In the genomic region with DNA sequence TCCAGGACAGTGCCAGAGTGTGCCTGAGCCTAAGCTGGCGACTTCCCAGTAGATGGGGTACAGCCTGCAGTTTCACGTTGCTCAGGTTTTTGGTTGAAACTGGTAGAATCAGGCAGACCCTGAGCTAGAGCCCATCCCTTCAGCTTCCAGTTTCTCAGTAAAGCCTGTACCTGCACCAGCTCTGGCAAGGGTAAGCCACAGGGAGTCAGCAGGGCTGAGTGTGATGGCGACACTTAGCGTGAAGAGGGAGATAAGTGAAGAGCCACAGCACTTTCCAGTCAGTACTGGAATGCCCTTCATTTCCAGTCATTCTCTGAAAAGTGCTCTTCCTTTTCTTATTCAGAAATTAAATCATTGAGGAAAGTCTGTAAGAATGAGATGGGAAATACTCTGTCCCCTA, we compare ENCODE assay signal across 18 cellular contexts. TPM values are rescaled to one million over a fixed set of nuclear protein-coding genes. Genes with fewer than 3 reads are reported as not detected.
DNase-seq lines count a peak whose midpoint lies in the region; ATAC-seq and TF ChIP-seq lines count a peak whose summit lies in the region.
"Had no signal": no experiment of that assay in that cellular context is flagged by ENCODE, and none has a peak within 500 bp of the region (broad histone marks: within the 10 kb centered on the region; RNA-seq: fewer than 3 reads in every experiment).

No MANE protein-coding gene starts in this region.

- H3K4me3 ChIP-seq in MG63: no peak overlapping the region
- H3K4me3 ChIP-seq: dorsolateral prefrontal cortex, esophagus muscularis mucosa, GM23338, skin epidermis had no signal

- no peaks in the 10 kb centered on the region for H3K9me3 Mint-ChIP-seq in activated CD4-positive, alpha-beta T cell treated with anti-CD3 and anti-CD28 coated beads, Interleukin-2, amount 10 ng/mL, durations not matched to agents 24 days and 14 days
- no peaks in the 10 kb centered on the region for H3K9me3 Mint-ChIP-seq in endothelial cell (ENCODE audit: unreplicated experiment)
- H3K9me3 Mint-ChIP-seq in naive thymus-derived CD8-positive, alpha-beta T cell: no peaks in the 10 kb centered on the region
- H3K9me3 Mint-ChIP-seq: GM23338 had no signal

- peaks cover 46% of the 10 kb centered on the region for H3K36me3 Mint-ChIP-seq in activated CD4-positive, alpha-beta T cell treated with anti-CD3 and anti-CD28 coated beads, Interleukin-2, amount 10 ng/mL, durations not matched to agents 24 days and 14 days (ENCODE audit: low read depth)
- peaks cover 34% of the 10 kb centered on the region for H3K36me3 Mint-ChIP-seq in endothelial cell (ENCODE audit: low read depth, unreplicated experiment)
- H3K36me3 Mint-ChIP-seq in naive thymus-derived CD8-positive, alpha-beta T cell: peaks cover 0 to 19% (median 12%) of the 10 kb centered on the region in 3 donors

- peak overlapping the region; percentile 61 for H3K4me3 Mint-ChIP-seq in activated CD4-positive, alpha-beta T cell treated with anti-CD3 and anti-CD28 coated beads, Interleukin-2, amount 10 ng/mL, durations not matched to agents 24 days and 14 days
- no peak overlapping the region for H3K4me3 Mint-ChIP-seq in endothelial cell (ENCODE audit: unreplicated experiment)
- H3K4me3 Mint-ChIP-seq in naive thymus-derived CD8-positive, alpha-beta T cell: peak overlapping the region in 8 of 10 donors; percentile 26 to 73 (median 50)
- H3K4me3 Mint-ChIP-seq: GM23338 had no signal

- H3K4me1 Mint-ChIP-seq in activated CD4-positive, alpha-beta T cell treated with anti-CD3 and anti-CD28 coated beads, Interleukin-2, amount 10 ng/mL, durations not matched to agents 24 days and 14 days: peaks cover 70% of the 10 kb centered on the region
- peaks cover 38% of the 10 kb centered on the region for H3K4me1 Mint-ChIP-seq in endothelial cell (ENCODE audit: unreplicated experiment)
- H3K4me1 Mint-ChIP-seq in naive thymus-derived CD8-positive, alpha-beta T cell: peaks cover 33 to 91% (median 84%) of the 10 kb centered on the region in 4 donors

- POLR2A ChIA-PET in RWPE1 (lab: Yijun Ruan, JAX; ENCODE audit: low non-redundant PET): no interaction called here
- POLR2A ChIA-PET in naive thymus-derived CD8-positive, alpha-beta T cell (lab: Charles Lee): interaction anchor here (0.9 to 7.2 kb wide), 4 partner anchors 8 to 53 kb away, joined by 3 to 79 read pairs (median 23); partner anchors contain the start of genes FLCN and PLD6
- POLR2A ChIA-PET in GM10248 (lab: Yijun Ruan, JAX): no interaction called here

- TF ChIP-seq CTCF in RWPE1 (conservative IDR thresholded peaks at IDR 0.05; ENCODE audit: low read depth): no peak
- no peak for TF ChIP-seq CTCF in endothelial cell (IDR thresholded peaks at IDR 0.05; ENCODE audit: unreplicated experiment)
- no peak for TF ChIP-seq CTCF in GM10248 (IDR thresholded peaks at IDR 0.05; ENCODE audit: control extremely low read depth, extremely low read depth, low read depth, missing control alignments)

- no peaks in the 10 kb centered on the region for H3K27me3 Mint-ChIP-seq in activated CD4-positive, alpha-beta T cell treated with anti-CD3 and anti-CD28 coated beads, Interleukin-2, amount 10 ng/mL, durations not matched to agents 24 days and 14 days
- H3K27me3 Mint-ChIP-seq in endothelial cell (ENCODE audit: unreplicated experiment): peaks cover 15% of the 10 kb centered on the region
- H3K27me3 Mint-ChIP-seq in naive thymus-derived CD8-positive, alpha-beta T cell: no peaks in the 10 kb centered on the region

- CTCF ChIA-PET in RWPE1 (lab: Yijun Ruan, JAX): interaction anchor here (0.6 to 0.7 kb wide), 2 partner anchors 17 to 347 kb away, joined by 5 to 6 read pairs; no protein-coding TSS in a partner anchor
- CTCF ChIA-PET in GM10248 (lab: Yijun Ruan, JAX): interaction anchor here (0.9 to 2.1 kb wide), 4 partner anchors 11 to 42 kb away, joined by 3 to 6 read pairs (median 4); no protein-coding TSS in a partner anchor

- ATAC-seq in naive thymus-derived CD8-positive, alpha-beta T cell: no peak
- ATAC-seq in GM21529 (IDR thresholded peaks at IDR 0.05; ENCODE audit: unreplicated experiment): no peak
- ATAC-seq: GM23338 had no signal

- peak overlapping the region; percentile 83 for H3K27ac Mint-ChIP-seq in activated CD4-positive, alpha-beta T cell treated with anti-CD3 and anti-CD28 coated beads, Interleukin-2, amount 10 ng/mL, durations not matched to agents 24 days and 14 days
- H3K27ac Mint-ChIP-seq in endothelial cell (ENCODE audit: unreplicated experiment): peak overlapping the region; percentile 24
- peak overlapping the region in 9 of 10 donors; percentile 34 to 99 (median 83) for H3K27ac Mint-ChIP-seq in naive thymus-derived CD8-positive, alpha-beta T cell

- intact Hi-C loops in activated CD4-positive, alpha-beta T cell treated with anti-CD3 and anti-CD28 coated beads, Interleukin-2, amount 10 ng/mL, durations not matched to agents 24 days and 14 days (cut with micrococcal nuclease): loop anchor here (5.0 kb wide), 1 partner anchor 119 kb away; the partner anchor contains the start of gene NT5M

- no peaks in the 10 kb centered on the region for H3K27me3 ChIP-seq in MG63
- H3K27me3 ChIP-seq: dorsolateral prefrontal cortex, esophagus muscularis mucosa had no signal

- H3K27ac ChIP-seq in RWPE1: peak overlapping the region; percentile 32
- H3K27ac ChIP-seq: esophagus muscularis mucosa, KMS-11 had no signal

- no peaks in the 10 kb centered on the region for H3K9me3 ChIP-seq in MG63
- H3K9me3 ChIP-seq: esophagus muscularis mucosa had no signal

- peak; percentile 67 for DNase-seq in activated CD4-positive, alpha-beta T cell treated with anti-CD3 and anti-CD28 coated beads, Interleukin-2, amount 10 ng/mL, durations not matched to agents 24 days and 14 days
- DNase-seq in activated CD4-positive, alpha-beta T cell treated with anti-CD3 and anti-CD28 coated beads, Interleukin-2, amount 50 U/mL, for 4 hours: no peak
- DNase-seq in RWPE1 (ENCODE audit: low spot score) (no peak), endothelial cell (ENCODE audit: low spot score) (no peak), GM10248 (ENCODE audit: extremely low spot score) (no peak), MG63 (no peak)
- no peak for DNase-seq in naive thymus-derived CD8-positive, alpha-beta T cell
- DNase-seq: dorsolateral prefrontal cortex; NCI-H2081; NCI-H510A; RPMI8226; stimulated activated CD4-positive, alpha-beta T cell treated with anti-CD3 and anti-CD28 coated beads, Interleukin-4, amount 100 ng/mL, for 4 hours; SW 1271 had no signal

- peaks cover 5% of the 10 kb centered on the region; the same call in 1 of the 2 replicates for H3K36me3 ChIP-seq in MG63

RNA-seq across cellular contexts. Expression of gene PLD6, which starts 22.4 kb away (rescaled TPM):
- total RNA-seq in activated CD4-positive, alpha-beta T cell treated with anti-CD3 and anti-CD28 coated beads, Interleukin-2, amount 10 ng/mL, durations not matched to agents 24 days and 14 days: 17.2 and 17.3 TPM in 2 replicates
- total RNA-seq in endothelial cell (ENCODE audit: unreplicated experiment): 0.21 TPM
- 10 to 100 TPM; 12.2 to 13.1 TPM for total RNA-seq in naive thymus-derived CD8-positive, alpha-beta T cell
- 1 to 10 TPM; 6.6 to 9.8 (median 8.2) TPM for polyA plus RNA-seq in naive thymus-derived CD8-positive, alpha-beta T cell
- 3.0 and 6.6 TPM in 2 replicates for total RNA-seq in MG63 (2014; rRNA removed; shearing (Covaris generic); ENCODE audit: low replicate concordance)
- total RNA-seq: GM23338 had no signal
- polyA plus RNA-seq: GM23338 had no signal

RNA-seq across cellular contexts. Expression of gene FLCN, which starts 53.2 kb away (rescaled TPM):
- total RNA-seq in activated CD4-positive, alpha-beta T cell treated with anti-CD3 and anti-CD28 coated beads, Interleukin-2, amount 10 ng/mL, durations not matched to agents 24 days and 14 days: 34.1 and 34.7 TPM in 2 replicates
- total RNA-seq in endothelial cell (ENCODE audit: unreplicated experiment): 50.4 TPM
- 10 to 100 TPM; 63.9 to 70.6 TPM for total RNA-seq in naive thymus-derived CD8-positive, alpha-beta T cell
- 1 to 10 TPM; 3.1 to 4.9 (median 4.8) TPM for polyA plus RNA-seq in naive thymus-derived CD8-positive, alpha-beta T cell
- total RNA-seq in MG63 (2014; rRNA removed; shearing (Covaris generic); ENCODE audit: low replicate concordance): 15.5 and 22.7 TPM in 2 replicates

Comparison
In these comparisons a context has a peak if more than half of its experiments do, and no peak if none do; other contexts are left out.
1. H3K27ac Mint-ChIP-seq: peak in every context shown above with its lines; median percentile 83 in activated CD4-positive, alpha-beta T cell treated with anti-CD3 and anti-CD28 coated beads, Interleukin-2, amount 10 ng/mL, durations not matched to agents 24 days and 14 days; 83 in naive thymus-derived CD8-positive, alpha-beta T cell; 24 in endothelial cell.